In genomic region chr14:92880851-92881250, GRCh38 we compare ENCODE assay signal across 9 cellular contexts. TPM values are rescaled to one million over a fixed set of nuclear protein-coding genes. Genes with fewer than 3 reads are reported as not detected.
A peak's percentile ranks its signal among the peaks of the same experiment; 100 is the strongest.
DNase-seq lines count a peak whose midpoint lies in the region; ATAC-seq and TF ChIP-seq lines count a peak whose summit lies in the region.
"Had no signal": no experiment of that assay in that cellular context is flagged by ENCODE, and none has a peak within 500 bp of the region (broad histone marks: within the 10 kb centered on the region; RNA-seq: fewer than 3 reads in every experiment).

No MANE protein-coding gene starts in this region.

- H3K36me3 ChIP-seq in PC-3 (ENCODE audit: low read depth, low read length) (no peaks in the 10 kb centered on the region), testis (ENCODE audit: low read depth, missing control alignments) (no peaks in the 10 kb centered on the region)
- H3K36me3 ChIP-seq: SJSA1 had no signal

- peak; percentile 83 for ATAC-seq in PC-3

- H3K27me3 ChIP-seq in PC-3 (ENCODE audit: low read length) (peaks cover 39% of the 10 kb centered on the region), testis (no peaks in the 10 kb centered on the region)

- H3K9me2 ChIP-seq in PC-3 (replicated peaks; ENCODE audit: low read length): no peaks in the 10 kb centered on the region

- H3K4me2 ChIP-seq in PC-3 (ENCODE audit: low read length): peak overlapping the region; percentile 84

- no peaks in the 10 kb centered on the region for H3F3A ChIP-seq in PC-3 (ENCODE audit: low read length, unreplicated experiment)

- 37 to 54% methylated on average over 11 to 12 of the region's 12 CpGs for WGBS in testis, 2 donors

- DNase-seq in NCI-H1417 (lab: John Stamatoyannopoulos, UW): peak; percentile 45 to 78 (median 72)
- no peak for DNase-seq in NCI-H1417 treated with DMSO at 0.1 percent for 48 hours (lab: John Stamatoyannopoulos, UW)
- peak; percentile 66 for DNase-seq in PC-3
- DNase-seq in foreskin melanocyte: peak; percentile 22
- peak; percentile 44 for DNase-seq in testis
- DNase-seq in NCI-H1930 (lab: John Stamatoyannopoulos, UW): no peak
- DNase-seq in stimulated activated naive CD4-positive, alpha-beta T cell treated with Interleukin-2 at 50 U/mL for 16 hours (lab: John Stamatoyannopoulos, UW): no peak
- DNase-seq in stimulated activated CD4-positive, alpha-beta T cell treated with anti-CD3 and anti-CD28 coated beads, Interleukin-4, amount 100 ng/mL, for 1 hour: no peak

- no peaks in the 10 kb centered on the region for H4K20me1 ChIP-seq in PC-3 (ENCODE audit: low read length)

- TF ChIP-seq POLR2A in testis (IDR thresholded peaks at IDR 0.05): no peak

- CTCF ChIA-PET in PC-3 (lab: Charles Lee): interaction anchor here (0.6 to 0.7 kb wide), 3 partner anchors 110 to 474 kb away, joined by 3 to 7 read pairs (median 3); no protein-coding TSS in a partner anchor

- POLR2A ChIA-PET in PC-3 (lab: Charles Lee; ENCODE audit: unreplicated experiment): no interaction called here

- peak overlapping the region; percentile 72 for H2AFZ ChIP-seq in PC-3 (ENCODE audit: low read length)

- no peaks in the 10 kb centered on the region for H3K79me2 ChIP-seq in PC-3 (ENCODE audit: low read length)

- TF ChIP-seq CTCF in PC-3 (conservative IDR thresholded peaks at IDR 0.05; ENCODE audit: low read depth, low read length) (peak; percentile 70), testis (IDR thresholded peaks at IDR 0.05) (peak; percentile 20 to 48 (median 42))

- no peak overlapping the region for H3K9ac ChIP-seq in PC-3 (ENCODE audit: low read length)

- H3K27ac ChIP-seq in PC-3 (ENCODE audit: low read length) (no peak overlapping the region), testis (no peak overlapping the region)
- H3K27ac ChIP-seq: SJSA1 had no signal

- no TSS peak for BruUV-seq in PC-3 (replicated peaks; lab: Mats Ljungman, UMichigan)

- no peaks in the 10 kb centered on the region for H3K9me3 ChIP-seq in PC-3 (ENCODE audit: low read length)
- H3K9me3 ChIP-seq in testis: no peaks in the 10 kb centered on the region
- H3K9me3 ChIP-seq: SJSA1 had no signal

- H3K4me3 ChIP-seq in PC-3 (ENCODE audit: low read length): peak overlapping the region; percentile 50; the same call in 1 of the 2 replicates
- no peak overlapping the region for H3K4me3 ChIP-seq in testis
- H3K4me3 ChIP-seq: SJSA1 had no signal

- intact Hi-C loops in PC-3 (cut with micrococcal nuclease): no loop called here
- intact Hi-C loops in testis (cut with DNase I; ENCODE audit: low total_unique reads): no loop called here

- peaks cover 6% of the 10 kb centered on the region; the same call in 1 of the 2 replicates for H3K4me1 ChIP-seq in PC-3 (ENCODE audit: insufficient read depth, low read length)
- peaks cover 29% of the 10 kb centered on the region for H3K4me1 ChIP-seq in testis
- H3K4me1 ChIP-seq: SJSA1 had no signal

RNA-seq across cellular contexts. Expression of gene CHGA, which starts 42.1 kb away (rescaled TPM):
- total RNA-seq in PC-3 (2014; rRNA removed) (not detected in 2 replicates), testis (100 to 1,000 TPM in 1 of 2 donors, 10 to 100 TPM in 1; 92.9 to 191 TPM)
- polyA plus RNA-seq in testis (ENCODE audit: insufficient read depth, low read depth, low replicate concordance): 225 TPM
- total RNA-seq: SJSA1 had no signal

Comparison
In these comparisons a context has a peak if more than half of its experiments do, and no peak if none do; other contexts are left out.
1. DNase-seq: peak in NCI-H1417 (3 of 3), PC-3 (single experiment), foreskin melanocyte (single experiment) and testis (single experiment); none in NCI-H1417 treated with DMSO at 0.1 percent for 48 hours (single experiment), NCI-H1930 (0 of 2), stimulated activated naive CD4-positive, alpha-beta T cell treated with Interleukin-2 at 50 U/mL for 16 hours (single experiment) and stimulated activated CD4-positive, alpha-beta T cell treated with anti-CD3 and anti-CD28 coated beads, Interleukin-4, amount 100 ng/mL, for 1 hour (single experiment).
2. RNA of gene CHGA, which starts 42.1 kb away (total RNA-seq): 92.9 to 191 TPM in testis; not detected in PC-3; every median in the first group is over 10 times any median in the second.